ENCODE assay signal across 1 cellular context in genomic region chr9:112556497-112557085, GRCh38.
A peak's percentile ranks its signal among the peaks of the same experiment; 100 is the strongest.
TF ChIP-seq lines count a peak whose summit lies in the region.

No MANE protein-coding gene starts in this region.

TF ChIP-seq in K562, 482 proteins besides CTCF, POLR2A, EP300 and RAD21 (continued from another document):
- no peak for TF ChIP-seq STAT6 (CRISPR knock-in tag; IDR thresholded peaks at IDR 0.05)
- TF ChIP-seq TEAD4 (IDR thresholded peaks at IDR 0.05; ENCODE audit: low read length), result 0 out of 2 replicates have a peak, but pooled peaks have one; percentile 12
- no peak for TF ChIP-seq TEAD4 (CRISPR knock-in tag; IDR thresholded peaks at IDR 0.05; ENCODE audit: borderline replicate concordance)
TF ChIP-seq in K562: peak in this region for 4.
